ENCODE assay signal across 9 cellular contexts in the genomic region with DNA sequence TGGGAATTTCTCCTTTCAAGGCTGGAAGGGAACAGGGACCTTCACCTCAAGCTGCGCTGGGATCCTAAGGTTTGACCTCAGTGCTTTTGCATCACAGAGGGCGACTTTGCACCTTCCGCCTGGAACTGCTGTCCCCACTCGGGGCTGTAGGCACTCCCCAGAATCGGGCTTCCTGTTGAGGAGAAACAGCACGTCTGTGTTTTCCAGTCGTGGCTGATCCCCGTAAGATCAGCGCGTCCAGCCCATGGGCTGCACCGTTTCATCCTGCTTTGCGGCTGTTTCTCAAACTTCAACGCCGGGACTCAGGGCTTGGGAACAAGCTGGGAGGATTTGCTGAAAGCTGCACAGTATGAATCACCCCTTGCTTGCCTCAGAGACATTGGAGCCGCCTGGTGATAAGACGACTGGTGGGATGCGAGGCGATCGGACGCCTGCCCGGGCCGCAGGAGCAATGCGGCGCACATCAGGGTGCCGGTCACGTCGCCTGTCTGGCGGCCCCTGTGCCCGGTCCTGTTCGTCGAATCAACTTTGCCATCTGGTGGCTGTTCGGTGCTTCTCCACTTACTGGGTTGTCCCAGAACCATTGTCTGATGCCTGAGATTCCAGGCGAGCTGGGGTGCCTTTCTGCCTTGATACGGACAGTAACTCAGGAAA. TPM values are rescaled to one million over a fixed set of nuclear protein-coding genes. Genes with fewer than 3 reads are reported as not detected.
DNase-seq lines count a peak whose midpoint lies in the region; ATAC-seq and TF ChIP-seq lines count a peak whose summit lies in the region.
"Had no signal": no experiment of that assay in that cellular context is flagged by ENCODE, and none has a peak within 500 bp of the region (broad histone marks: within the 10 kb centered on the region; RNA-seq: fewer than 3 reads in every experiment).

No MANE protein-coding gene starts in this region.

- no peak overlapping the region for H2BK5ac ChIP-seq in trophoblast cell (ENCODE audit: low read depth, low read length, poor library complexity)

- H4K91ac ChIP-seq in trophoblast cell (ENCODE audit: low read depth, low read length), result no peak overlapping the region

- no peak overlapping the region for H4K12ac ChIP-seq in trophoblast cell (ENCODE audit: low read depth, low read length)

- no peak overlapping the region for H3K14ac ChIP-seq in trophoblast cell (ENCODE audit: low read length)

- H2BK120ac ChIP-seq in trophoblast cell (ENCODE audit: insufficient read depth, low read length, poor library complexity), result no peak overlapping the region

- no peak overlapping the region for H3K4me3 ChIP-seq in RWPE2 (ENCODE audit: severe bottlenecking)
- no peak overlapping the region for H3K4me3 ChIP-seq in cardiac muscle cell
- no peak overlapping the region for H3K4me3 ChIP-seq in trophoblast cell (ENCODE audit: low read depth, low read length)

- H3K4me1 ChIP-seq in RWPE2 (ENCODE audit: insufficient read depth, poor library complexity, severe bottlenecking) (no peaks in the 10 kb centered on the region), cardiac muscle cell (ENCODE audit: low read depth) (no peaks in the 10 kb centered on the region), trophoblast cell (ENCODE audit: control insufficient read depth in 1 of 2, insufficient read depth in 2 of 2, low read length in 2 of 2) (peaks cover 3 to 13% of the 10 kb centered on the region in 2 experiments)

- H3K36me3 ChIP-seq in RWPE2 (ENCODE audit: low read depth) (no peaks in the 10 kb centered on the region), cardiac muscle cell (no peaks in the 10 kb centered on the region), trophoblast cell (ENCODE audit: control insufficient read depth in 1 of 2, insufficient read depth in 2 of 2, low read length in 2 of 2) (no peaks in the 10 kb centered on the region)

- no peaks in the 10 kb centered on the region for H3K79me1 ChIP-seq in trophoblast cell (ENCODE audit: low read length)

- H3K9ac ChIP-seq in trophoblast cell (ENCODE audit: low read length), result no peak overlapping the region

- H3K27me3 ChIP-seq in RWPE2 (ENCODE audit: insufficient read depth, poor library complexity, severe bottlenecking) (peaks cover 13% of the 10 kb centered on the region), cardiac muscle cell (no peaks in the 10 kb centered on the region), trophoblast cell (ENCODE audit: insufficient read depth, low read length) (no peaks in the 10 kb centered on the region)

- DNase-seq in D341Med (ENCODE audit: low spot score), result peak; percentile 33
- DNase-seq in RWPE2 (ENCODE audit: low spot score), result no peak
- peak; percentile 68 to 94 for DNase-seq in cardiac muscle cell (ENCODE audit: low read depth in 1 of 2, low spot score in 1 of 2)
- DNase-seq in trophoblast cell, result peak in 1 of 2 donors; percentile 60
- no peak for DNase-seq in NCI-H1105 treated with DMSO at 0.1 percent for 48 hours (lab: John Stamatoyannopoulos, UW)
- DNase-seq in GM13976 (ENCODE audit: low spot score), result no peak
- DNase-seq in activated effector memory CD4-positive, alpha-beta T cell treated with anti-CD3 and anti-CD28 coated beads, Interleukin-2, amount 50 U/mL, for 16 hours, result no peak
- DNase-seq in KBM-7, result no peak
- DNase-seq: activated naive CD8-positive, alpha-beta T cell treated with anti-CD3 and anti-CD28 coated beads, Interleukin-2, amount 10 ng/mL, durations not matched to agents 7 days and 5 days had no signal

- no peak overlapping the region for H2BK12ac ChIP-seq in trophoblast cell (ENCODE audit: low read length)

- no peak overlapping the region for H3K23ac ChIP-seq in trophoblast cell (ENCODE audit: low read length)

- H2AK5ac ChIP-seq in trophoblast cell (ENCODE audit: low read length), result no peak overlapping the region

- H3K4ac ChIP-seq in trophoblast cell (ENCODE audit: low read depth, low read length), result no peak overlapping the region

- WGBS in trophoblast cell (ENCODE audit: extremely low coverage, insufficient coverage, insufficient read length), result no CpG with 5 or more reads among the region's 34 CpGs

- no peak overlapping the region for H4K8ac ChIP-seq in trophoblast cell (ENCODE audit: low read depth, low read length)

- no peak overlapping the region for H2AFZ ChIP-seq in trophoblast cell (ENCODE audit: insufficient read depth, low read length, poor library complexity)

- in situ Hi-C loops in GM13976 (cut with MboI; ENCODE audit: low sequenced_read_pairs, unreplicated experiment), result no loop called here
- in situ Hi-C loops in KBM-7 (cut with MboI; ENCODE audit: low pct_unique_long_range_greater_than_20kb, low sequenced_read_pairs), result no loop called here

- H3K27ac ChIP-seq in RWPE2 (ENCODE audit: poor library complexity, severe bottlenecking) (no peak overlapping the region), cardiac muscle cell (no peak overlapping the region), trophoblast cell (ENCODE audit: low read depth, low read length) (no peak overlapping the region)

- ATAC-seq in RWPE2 (ENCODE audit: low read depth), result peak; percentile 31; the same call in 2 of the 3 replicates

- H3K9me3 ChIP-seq in RWPE2 (ENCODE audit: severe bottlenecking) (no peaks in the 10 kb centered on the region), cardiac muscle cell (ENCODE audit: low read depth) (no peaks in the 10 kb centered on the region), trophoblast cell (ENCODE audit: insufficient read depth, low read depth, low read length) (no peaks in the 10 kb centered on the region)

- no peaks in the 10 kb centered on the region for H3K79me2 ChIP-seq in trophoblast cell (ENCODE audit: control insufficient read depth, insufficient read depth, low read length, poor library complexity)

- TF ChIP-seq CTCF in RWPE2 (IDR thresholded peaks at IDR 0.05; ENCODE audit: poor library complexity, severe bottlenecking) (peak; percentile 26), cardiac muscle cell (IDR thresholded peaks at IDR 0.05; ENCODE audit: low read depth, low read length) (peak; percentile 40), GM13976 (IDR thresholded peaks at IDR 0.05; ENCODE audit: borderline replicate concordance, control extremely low read depth, extremely low read depth, insufficient read depth, missing control alignments) (no peak)

- H3K18ac ChIP-seq in trophoblast cell (ENCODE audit: low read length), result no peak overlapping the region

- peak overlapping the region; percentile 12 for H3K4me2 ChIP-seq in trophoblast cell (ENCODE audit: low read length)

RNA-seq across cellular contexts. Expression of gene FRMD1, which starts 53.6 kb away (rescaled TPM):
- 0.09 TPM in 1 of 2 replicates, not detected in the other for total RNA-seq in cardiac muscle cell
- not detected in 2 replicates for polyA plus RNA-seq in cardiac muscle cell
- not detected in 2 replicates for polyA plus RNA-seq in trophoblast cell (2013)
- total RNA-seq: activated naive CD8-positive, alpha-beta T cell treated with anti-CD3 and anti-CD28 coated beads, Interleukin-2, amount 10 ng/mL, durations not matched to agents 7 days and 5 days had no signal

Comparison
In these comparisons a context has a peak if more than half of its experiments do, and no peak if none do; other contexts are left out.
1. DNase-seq: peak in D341Med (single experiment) and cardiac muscle cell (2 of 2); none in RWPE2 (single experiment), NCI-H1105 treated with DMSO at 0.1 percent for 48 hours (single experiment), GM13976 (single experiment), activated effector memory CD4-positive, alpha-beta T cell treated with anti-CD3 and anti-CD28 coated beads, Interleukin-2, amount 50 U/mL, for 16 hours (single experiment) and KBM-7 (single experiment).